Comparison of ENCODE assay signal across 23 cellular contexts in the genomic region with DNA sequence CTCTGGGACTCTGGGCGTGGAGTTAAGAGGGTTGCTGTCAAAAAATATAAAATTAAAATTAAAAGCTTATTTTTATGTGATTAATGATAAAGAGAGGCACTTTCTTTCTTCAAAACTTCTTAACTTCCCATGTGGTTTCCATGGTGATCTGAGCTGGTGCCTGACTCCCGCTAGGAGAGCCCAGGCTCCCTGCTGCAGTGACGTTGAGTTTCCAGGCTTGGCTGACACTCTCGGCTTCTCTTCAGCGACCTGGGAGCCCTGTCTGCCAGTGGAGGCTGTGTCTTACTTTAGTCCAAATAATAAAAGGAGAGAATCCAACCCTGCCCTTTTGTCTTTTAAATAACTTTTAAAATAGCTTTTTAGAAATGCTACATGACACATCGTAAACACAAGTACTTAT.
"Had no signal": no experiment of that assay in that cellular context is flagged by ENCODE, and none has a peak within 500 bp of the region (broad histone marks: within the 10 kb centered on the region; RNA-seq: fewer than 3 reads in every experiment).

No MANE protein-coding gene starts in this region.

- ATAC-seq: esophagus mucosa; gastrocnemius medialis; left cardiac atrium; left ventricle myocardium superior; psoas muscle; sciatic nerve; stimulated activated memory B cell treated with anti-CD40 and anti-IgM and Interleukin-4, amounts not matched to agents 10 μg/mL and 1 μg/mL and 100 μg/mL, for 72 hours; upper lobe of right lung had no signal

- H3K27me3 ChIP-seq: gastrocnemius medialis, tibial nerve, upper lobe of right lung, vagina had no signal

- H3K9me3 ChIP-seq: gastrocnemius medialis, upper lobe of right lung, vagina had no signal

- H3K36me3 Mint-ChIP-seq: stimulated activated memory B cell treated with anti-CD40 and anti-IgM and Interleukin-4, amounts not matched to agents 10 μg/mL and 1 μg/mL and 100 μg/mL, for 72 hours had no signal

- H3K27ac Mint-ChIP-seq: immature natural killer cell; naive B cell; nephron; stimulated activated memory B cell treated with anti-CD40 and anti-IgM and Interleukin-4, amounts not matched to agents 10 μg/mL and 1 μg/mL and 100 μg/mL, for 72 hours; stimulated activated naive CD8-positive, alpha-beta T cell treated with anti-CD3 and anti-CD28 coated beads, Interleukin-15, Interleukin-2, amounts not matched to agents 100 ng/mL and 50 ng/mL, for 24 hours had no signal

- H3K4me3 Mint-ChIP-seq: immature natural killer cell; naive B cell; nephron; stimulated activated memory B cell treated with anti-CD40 and anti-IgM and Interleukin-4, amounts not matched to agents 10 μg/mL and 1 μg/mL and 100 μg/mL, for 72 hours; stimulated activated naive CD8-positive, alpha-beta T cell treated with anti-CD3 and anti-CD28 coated beads, Interleukin-15, Interleukin-2, amounts not matched to agents 100 ng/mL and 50 ng/mL, for 24 hours had no signal

- H3K4me1 ChIP-seq: gastrocnemius medialis, psoas muscle, spleen, tibial nerve, upper lobe of right lung, vagina had no signal

- H3K36me3 ChIP-seq: gastrocnemius medialis, spleen, tibial nerve, upper lobe of right lung, vagina had no signal

- H3K4me1 Mint-ChIP-seq: immature natural killer cell; naive B cell; nephron; stimulated activated memory B cell treated with anti-CD40 and anti-IgM and Interleukin-4, amounts not matched to agents 10 μg/mL and 1 μg/mL and 100 μg/mL, for 72 hours had no signal

- H3K27ac ChIP-seq: gastrocnemius medialis, psoas muscle, spleen, tibial nerve, upper lobe of right lung, vagina had no signal

- DNase-seq: cortex of kidney; effector memory CD4-positive, alpha-beta T cell; gastrocnemius medialis; glutamatergic neuron; immature natural killer cell; left cardiac atrium; left ventricle myocardium superior; mesendoderm; naive B cell; psoas muscle; spleen; stimulated activated CD4-positive, alpha-beta T cell treated with anti-CD3 and anti-CD28 coated beads, Interleukin-15, amount 100 ng/mL, for 24 hours; stimulated activated CD4-positive, alpha-beta T cell treated with anti-CD3 and anti-CD28 coated beads, Interleukin-1b, Interleukin-23, amount 100 ng/mL, for 48 hours; stimulated activated CD4-positive, alpha-beta T cell treated with anti-CD3 and anti-CD28 coated beads, Interleukin-4, amount 100 ng/mL, for 24 hours; upper lobe of right lung had no signal

- H3K4me3 ChIP-seq: gastrocnemius medialis, lung, psoas muscle, spleen, tibial nerve, upper lobe of right lung, vagina had no signal
